Comparison of ENCODE assay signal across 9 cellular contexts in genomic region chr17:68981288-68981687, GRCh38. TPM values are rescaled to one million over a fixed set of nuclear protein-coding genes. Genes with fewer than 3 reads are reported as not detected.
DNase-seq lines count a peak whose midpoint lies in the region; ATAC-seq and TF ChIP-seq lines count a peak whose summit lies in the region.
"Had no signal": no experiment of that assay in that cellular context is flagged by ENCODE, and none has a peak within 500 bp of the region (broad histone marks: within the 10 kb centered on the region; RNA-seq: fewer than 3 reads in every experiment).

No MANE protein-coding gene starts in this region.

- peak; percentile 88 for DNase-seq in LHCN-M2 (ENCODE audit: low read depth)
- DNase-seq in fibroblast of lung (ENCODE audit: low read depth in 2 of 2) = peak; percentile 74 to 86
- DNase-seq in gastrocnemius medialis = peak in 1 of 2 donors; percentile 46
- no peak for DNase-seq in HEK293T (ENCODE audit: extremely low spot score)
- no peak for DNase-seq in RKO (ENCODE audit: low spot score)
- no peak for DNase-seq in NCI-H1092 (lab: John Stamatoyannopoulos, UW)
- no peak for DNase-seq in activated naive CD4-positive, alpha-beta T cell treated with anti-CD3 and anti-CD28 coated beads, Interleukin-2, amount 10 ng/mL, durations not matched to agents 7 days and 5 days
- DNase-seq: NCI-H526 had no signal

- intact Hi-C loops in gastrocnemius medialis (cut with DNase I; ENCODE audit: low total_unique reads) = no loop called here

- H3K36me3 ChIP-seq in fibroblast of lung (ENCODE audit: control insufficient read depth, insufficient read depth, low read length) (no peaks in the 10 kb centered on the region), gastrocnemius medialis (peaks cover 0 to 35% of the 10 kb centered on the region in 2 donors)

- H4K20me1 ChIP-seq in fibroblast of lung (ENCODE audit: control insufficient read depth, extremely low read depth, insufficient read depth, low read length) = no peaks in the 10 kb centered on the region

- TF ChIP-seq CTCF in fibroblast of lung (conservative IDR thresholded peaks at IDR 0.05 in 1 of 2, IDR thresholded peaks at IDR 0.05 in 1 of 2; ENCODE audit: low read depth in 1 of 2, low read length in 2 of 2) (no peak), gastrocnemius medialis (IDR thresholded peaks at IDR 0.05 in 4 of 5, conservative IDR thresholded peaks at IDR 0.05 in 1 of 5) (no peak)

- ATAC-seq in GM18502 (IDR thresholded peaks at IDR 0.05; ENCODE audit: poor library complexity, unreplicated experiment) (peak; percentile 60), gastrocnemius medialis (peak; percentile 33 to 69)

- H3K4me1 ChIP-seq in fibroblast of lung (ENCODE audit: control insufficient read depth, extremely low read depth, insufficient read depth, low read length) (no peaks in the 10 kb centered on the region), gastrocnemius medialis (no peaks in the 10 kb centered on the region)

- H3K9me3 ChIP-seq in fibroblast of lung (ENCODE audit: control insufficient read depth, insufficient read depth, low read depth, low read length) = no peaks in the 10 kb centered on the region
- H3K9me3 ChIP-seq in gastrocnemius medialis = no peaks in the 10 kb centered on the region

- H3K27ac Mint-ChIP-seq in activated naive CD4-positive, alpha-beta T cell treated with anti-CD3 and anti-CD28 coated beads, Interleukin-2, amount 10 ng/mL, durations not matched to agents 7 days and 5 days = no peak overlapping the region

- H3K4me1 Mint-ChIP-seq in activated naive CD4-positive, alpha-beta T cell treated with anti-CD3 and anti-CD28 coated beads, Interleukin-2, amount 10 ng/mL, durations not matched to agents 7 days and 5 days = no peaks in the 10 kb centered on the region

- peak overlapping the region; percentile 45 for H2AFZ ChIP-seq in fibroblast of lung (ENCODE audit: low read length)

- no peaks in the 10 kb centered on the region for H3K36me3 Mint-ChIP-seq in activated naive CD4-positive, alpha-beta T cell treated with anti-CD3 and anti-CD28 coated beads, Interleukin-2, amount 10 ng/mL, durations not matched to agents 7 days and 5 days

- H3K27me3 ChIP-seq in fibroblast of lung (ENCODE audit: control insufficient read depth, insufficient read depth, low read length) (no peaks in the 10 kb centered on the region), gastrocnemius medialis (no peaks in the 10 kb centered on the region)

- no peaks in the 10 kb centered on the region for H3K9me3 Mint-ChIP-seq in activated naive CD4-positive, alpha-beta T cell treated with anti-CD3 and anti-CD28 coated beads, Interleukin-2, amount 10 ng/mL, durations not matched to agents 7 days and 5 days

- POLR2A ChIA-PET in HEK293T (lab: Yijun Ruan, JAX) = no interaction called here

- H3K4me3 ChIP-seq in fibroblast of lung (replicated peaks in 1 of 4; ENCODE audit: control extremely low read depth in 1 of 4, insufficient read depth in 1 of 4, low read depth in 3 of 4, low read length in 4 of 4) = no peak overlapping the region
- H3K4me3 ChIP-seq in gastrocnemius medialis = no peak overlapping the region

- H3K4me3 Mint-ChIP-seq in activated naive CD4-positive, alpha-beta T cell treated with anti-CD3 and anti-CD28 coated beads, Interleukin-2, amount 10 ng/mL, durations not matched to agents 7 days and 5 days = no peak overlapping the region

- in situ Hi-C loops in gastrocnemius medialis (cut with MboI; ENCODE audit: low sequenced_read_pairs in 4 of 4) = no loop called here

- H3K27ac ChIP-seq in fibroblast of lung (ENCODE audit: insufficient read depth, low read length) (no peak overlapping the region), gastrocnemius medialis (peak overlapping the region in 1 of 4 donors; percentile 15)

- H3K4me2 ChIP-seq in fibroblast of lung (ENCODE audit: extremely low read depth, insufficient read depth, low read length) = peak overlapping the region; percentile 59

- H3K79me2 ChIP-seq in fibroblast of lung (ENCODE audit: control insufficient read depth, insufficient read depth, low read length) = no peaks in the 10 kb centered on the region

- no peak for TF ChIP-seq POLR2A in gastrocnemius medialis (IDR thresholded peaks at IDR 0.05)

- H3K9ac ChIP-seq in fibroblast of lung (ENCODE audit: insufficient read depth, low read length) = no peak overlapping the region

- H3K27me3 Mint-ChIP-seq in activated naive CD4-positive, alpha-beta T cell treated with anti-CD3 and anti-CD28 coated beads, Interleukin-2, amount 10 ng/mL, durations not matched to agents 7 days and 5 days = no peaks in the 10 kb centered on the region

- CTCF ChIA-PET in HEK293T (lab: Yijun Ruan, JAX) = no interaction called here
- CTCF ChIA-PET in activated naive CD4-positive, alpha-beta T cell treated with anti-CD3 and anti-CD28 coated beads, Interleukin-2, amount 10 ng/mL, durations not matched to agents 7 days and 5 days (lab: Charles Lee) = no interaction called here

TF ChIP-seq in HEK293T, 16 proteins besides CTCF, POLR2A, EP300 and RAD21:
- TF ChIP-seq PKNOX1 (IDR thresholded peaks at IDR 0.05) (no peak), LEF1 (IDR thresholded peaks at IDR 0.05; ENCODE audit: borderline replicate concordance) (no peak), FOXM1 (IDR thresholded peaks at IDR 0.05; ENCODE audit: borderline replicate concordance) (no peak), FOXA1 (IDR thresholded peaks at IDR 0.05) (no peak), CTBP1 (IDR thresholded peaks at IDR 0.05; ENCODE audit: borderline replicate concordance) (no peak), ZNF384 (IDR thresholded peaks at IDR 0.05) (no peak), ARNT (IDR thresholded peaks at IDR 0.05) (no peak), BHLHE40 (IDR thresholded peaks at IDR 0.05; ENCODE audit: borderline replicate concordance) (no peak), SUZ12 (IDR thresholded peaks at IDR 0.05) (no peak), SP1 (IDR thresholded peaks at IDR 0.05) (no peak), L3MBTL2 (conservative IDR thresholded peaks at IDR 0.05) (no peak), FOXK2 (IDR thresholded peaks at IDR 0.05) (no peak), HDGF (IDR thresholded peaks at IDR 0.05; ENCODE audit: borderline replicate concordance) (no peak), NFRKB (IDR thresholded peaks at IDR 0.05) (no peak), TARDBP (IDR thresholded peaks at IDR 0.05) (no peak), ELF4 (IDR thresholded peaks at IDR 0.05) (no peak)

RNA-seq across cellular contexts. Expression of gene ABCA8, which starts 26.1 kb away (rescaled TPM):
- total RNA-seq in LHCN-M2 (2014; rRNA removed) = not detected in 2 replicates
- 0.07 TPM for polyA plus RNA-seq in LHCN-M2 (2012)
- total RNA-seq in fibroblast of lung = 42.6 and 47.2 TPM in 2 replicates
- 6.4 and 9.5 TPM in 2 replicates for polyA plus RNA-seq in fibroblast of lung
- 4.7 and 7.2 TPM in 2 replicates for polyA plus RNA-seq in fibroblast of lung (2012)
- polyA minus RNA-seq in fibroblast of lung (ENCODE audit: low replicate concordance) = 1.6 and 4.8 TPM in 2 replicates
- 10 to 100 TPM in 3 of 4 donors, 1 to 10 TPM in 1; 8.4 to 24.9 (median 21.7) TPM for total RNA-seq in gastrocnemius medialis

Comparison
In these comparisons a context has a peak if more than half of its experiments do, and no peak if none do; other contexts are left out.
1. DNase-seq: peak in LHCN-M2 (single experiment) and fibroblast of lung (2 of 2); none in HEK293T (single experiment), RKO (single experiment), NCI-H1092 (single experiment) and activated naive CD4-positive, alpha-beta T cell treated with anti-CD3 and anti-CD28 coated beads, Interleukin-2, amount 10 ng/mL, durations not matched to agents 7 days and 5 days (single experiment).